ENCODE assay signal across 37 cellular contexts in genomic region chr12:52806821-52807543, GRCh38. TPM values are rescaled to one million over a fixed set of nuclear protein-coding genes. Genes with fewer than 3 reads are reported as not detected.
"Had no signal": no experiment of that assay in that cellular context is flagged by ENCODE, and none has a peak within 500 bp of the region (broad histone marks: within the 10 kb centered on the region; RNA-seq: fewer than 3 reads in every experiment).

No MANE protein-coding gene starts in this region.

- H3K4me1 Mint-ChIP-seq: activated B cell treated with CpG ODN at 0.5 μM for 24 hours; activated CD4-positive, alpha-beta T cell treated with anti-CD3 and anti-CD28 coated beads, Interleukin-2, amount 10 ng/mL, durations not matched to agents 24 days and 14 days; activated T-helper 17 cell treated with anti-CD3 and anti-CD28 coated beads, Interleukin-2, amount 50 U/mL, for 72 hours had no signal

- H3K4me1 ChIP-seq: adrenal gland had no signal

- H3K4me3 Mint-ChIP-seq: activated B cell treated with CpG ODN at 0.5 μM for 24 hours; activated CD4-positive, alpha-beta memory T cell treated with anti-CD3 and anti-CD28 coated beads for 36 hours; activated CD4-positive, alpha-beta T cell treated with anti-CD3 and anti-CD28 coated beads, Interleukin-2, amount 10 ng/mL, durations not matched to agents 24 days and 14 days; activated CD8-positive, alpha-beta T cell treated with anti-CD3 and anti-CD28 coated beads for 36 hours; activated naive CD4-positive, alpha-beta T cell treated with anti-CD3 and anti-CD28 coated beads for 36 hours; activated naive CD8-positive, alpha-beta T cell treated with anti-CD3 and anti-CD28 coated beads for 36 hours; activated T-cell treated with anti-CD3 and anti-CD28 coated beads, Interleukin-2, amount 50 U/mL, for 4 hours; activated T-cell treated with anti-CD3 and anti-CD28 coated beads, Interleukin-2, amount 50 U/mL, for 72 hours; activated T-helper 1 cell treated with anti-CD3 and anti-CD28 coated beads, Interleukin-12 subunit alpha, Interleukin-12 subunit beta, Interleukin-2, Interleukin-4 antibody, amounts not matched to agents 30 ng/mL and 10 ng/mL and 1 ng/mL, durations not matched to agents 14 hours and 24 hours and 36 hours; activated T-helper 17 cell treated with anti-CD3 and anti-CD28 coated beads, Interleukin-2, amount 50 U/mL, for 72 hours; brain; T-helper 1 cell treated with Interleukin-12 subunit alpha and Interleukin-12 subunit beta and Interleukin-4 antibody, amounts not matched to agents 30 μg/mL and 1 μg/mL, for 36 hours; T-helper 2 cell treated with Interferon-gamma antibody and Interleukin-4, amounts not matched to agents 5 μg/mL and 100 μg/mL, for 36 hours had no signal

- H3K27me3 ChIP-seq: adrenal gland had no signal

- H3K4me3 ChIP-seq: adrenal gland had no signal

- H3K36me3 Mint-ChIP-seq: activated CD4-positive, alpha-beta memory T cell treated with anti-CD3 and anti-CD28 coated beads for 36 hours; activated naive CD4-positive, alpha-beta T cell treated with anti-CD3 and anti-CD28 coated beads, Interleukin-2, amount 50 U/mL, for 72 hours; activated naive CD8-positive, alpha-beta T cell treated with anti-CD3 and anti-CD28 coated beads for 36 hours; brain had no signal

- H3K36me3 ChIP-seq: adrenal gland had no signal

- DNase-seq: activated B cell treated with CpG ODN at 0.5 μM for 24 hours; activated CD4-positive, alpha-beta memory T cell treated with anti-CD3 and anti-CD28 coated beads for 36 hours; activated CD4-positive, alpha-beta T cell treated with anti-CD3 and anti-CD28 coated beads for 4 hours; activated CD4-positive, alpha-beta T cell treated with anti-CD3 and anti-CD28 coated beads, Interleukin-2, amount 10 ng/mL, durations not matched to agents 24 days and 14 days; activated CD4-positive, alpha-beta T cell treated with anti-CD3 and anti-CD28 coated beads, Interleukin-2, amount 50 U/mL, for 1 hour; activated CD4-positive, alpha-beta T cell treated with anti-CD3 and anti-CD28 coated beads, Interleukin-2, amount 50 U/mL, for 4 hours; activated CD4-positive, CD25-positive, alpha-beta regulatory T cell treated with anti-CD3 and anti-CD28 coated beads, Interleukin-2, amount 50 U/mL, for 72 hours; activated CD8-positive, alpha-beta memory T cell treated with anti-CD3 and anti-CD28 coated beads, Interleukin-2, amount 50 U/mL, for 4 hours; activated CD8-positive, alpha-beta T cell treated with anti-CD3 and anti-CD28 coated beads for 36 hours; activated gamma-delta T cell treated with Interleukin-2 at 50 U/mL for 16 hours; activated naive CD4-positive, alpha-beta T cell; activated naive CD4-positive, alpha-beta T cell treated with anti-CD3 and anti-CD28 coated beads for 36 hours; activated naive CD4-positive, alpha-beta T cell treated with anti-CD3 and anti-CD28 coated beads, Interleukin-2, amount 50 U/mL, for 16 hours; activated naive CD8-positive, alpha-beta T cell treated with anti-CD3 and anti-CD28 coated beads for 36 hours; activated T-cell treated with anti-CD3 and anti-CD28 coated beads for 4 hours; activated T-cell treated with anti-CD3 and anti-CD28 coated beads, Interleukin-2, amount 50 U/mL, for 1 hour; activated T-cell treated with anti-CD3 and anti-CD28 coated beads, Interleukin-2, amount 50 U/mL, for 4 hours; activated T-cell treated with anti-CD3 and anti-CD28 coated beads, Interleukin-2, amount 50 U/mL, for 72 hours; adrenal gland; amniotic stem cell; aorta; central memory CD4-positive, alpha-beta T cell; SW 1271; T-helper 1 cell; T-helper 2 cell; T-helper 9 cell had no signal

- H3K9me3 Mint-ChIP-seq: activated B cell treated with CpG ODN at 0.5 μM for 24 hours; activated CD4-positive, alpha-beta memory T cell treated with anti-CD3 and anti-CD28 coated beads for 36 hours; activated CD4-positive, alpha-beta T cell treated with anti-CD3 and anti-CD28 coated beads, Interleukin-2, amount 10 ng/mL, durations not matched to agents 24 days and 14 days; activated CD8-positive, alpha-beta T cell treated with anti-CD3 and anti-CD28 coated beads for 36 hours; activated naive CD4-positive, alpha-beta T cell treated with anti-CD3 and anti-CD28 coated beads for 36 hours; activated naive CD4-positive, alpha-beta T cell treated with anti-CD3 and anti-CD28 coated beads, Interleukin-2, amount 50 U/mL, for 72 hours; activated naive CD8-positive, alpha-beta T cell treated with anti-CD3 and anti-CD28 coated beads for 36 hours; activated T-cell treated with anti-CD3 and anti-CD28 coated beads, Interleukin-2, amount 50 U/mL, for 4 hours; activated T-cell treated with anti-CD3 and anti-CD28 coated beads, Interleukin-2, amount 50 U/mL, for 72 hours; activated T-helper 1 cell treated with anti-CD3 and anti-CD28 coated beads, Interleukin-12 subunit alpha, Interleukin-12 subunit beta, Interleukin-2, Interleukin-4 antibody, amounts not matched to agents 30 ng/mL and 10 ng/mL and 1 ng/mL, durations not matched to agents 14 hours and 24 hours and 36 hours; activated T-helper 17 cell treated with anti-CD3 and anti-CD28 coated beads, Interleukin-2, amount 50 U/mL, for 72 hours; T-helper 1 cell treated with Interleukin-12 subunit alpha and Interleukin-12 subunit beta and Interleukin-4 antibody, amounts not matched to agents 30 μg/mL and 1 μg/mL, for 36 hours; T-helper 2 cell treated with Interferon-gamma antibody and Interleukin-4, amounts not matched to agents 5 μg/mL and 100 μg/mL, for 36 hours had no signal

- H3K27ac ChIP-seq: adrenal gland, VCaP had no signal

- H3K9me3 ChIP-seq: adrenal gland had no signal

- H3K27me3 Mint-ChIP-seq: activated naive CD8-positive, alpha-beta T cell treated with anti-CD3 and anti-CD28 coated beads for 36 hours had no signal

- H3K27ac Mint-ChIP-seq: activated B cell treated with CpG ODN at 0.5 μM for 24 hours; activated CD4-positive, alpha-beta memory T cell treated with anti-CD3 and anti-CD28 coated beads for 36 hours; activated CD4-positive, alpha-beta T cell treated with anti-CD3 and anti-CD28 coated beads, Interleukin-2, amount 10 ng/mL, durations not matched to agents 24 days and 14 days; activated CD8-positive, alpha-beta T cell treated with anti-CD3 and anti-CD28 coated beads for 36 hours; activated naive CD4-positive, alpha-beta T cell treated with anti-CD3 and anti-CD28 coated beads for 36 hours; activated naive CD4-positive, alpha-beta T cell treated with anti-CD3 and anti-CD28 coated beads, Interleukin-2, amount 50 U/mL, for 72 hours; activated naive CD8-positive, alpha-beta T cell treated with anti-CD3 and anti-CD28 coated beads for 36 hours; activated T-cell treated with anti-CD3 and anti-CD28 coated beads, Interleukin-2, amount 50 U/mL, for 72 hours; activated T-helper 1 cell treated with anti-CD3 and anti-CD28 coated beads, Interleukin-12 subunit alpha, Interleukin-12 subunit beta, Interleukin-2, Interleukin-4 antibody, amounts not matched to agents 30 ng/mL and 10 ng/mL and 1 ng/mL, durations not matched to agents 14 hours and 24 hours and 36 hours; activated T-helper 17 cell treated with anti-CD3 and anti-CD28 coated beads, Interleukin-2, amount 50 U/mL, for 72 hours; brain; T-helper 1 cell treated with Interleukin-12 subunit alpha and Interleukin-12 subunit beta and Interleukin-4 antibody, amounts not matched to agents 30 μg/mL and 1 μg/mL, for 36 hours; T-helper 2 cell treated with Interferon-gamma antibody and Interleukin-4, amounts not matched to agents 5 μg/mL and 100 μg/mL, for 36 hours had no signal

- FAIRE-seq: TTC549 had no signal

RNA-seq across cellular contexts. Expression of gene KRT4, which starts 6.9 kb away (rescaled TPM):
- total RNA-seq: activated B cell treated with CpG ODN at 0.5 μM for 24 hours; activated CD4-positive, alpha-beta memory T cell treated with anti-CD3 and anti-CD28 coated beads for 36 hours; activated CD4-positive, alpha-beta T cell treated with anti-CD3 and anti-CD28 coated beads, Interleukin-2, amount 10 ng/mL, durations not matched to agents 24 days and 14 days; activated CD8-positive, alpha-beta memory T cell treated with anti-CD3 and anti-CD28 coated beads for 36 hours; activated naive CD4-positive, alpha-beta T cell treated with anti-CD3 and anti-CD28 coated beads for 36 hours; activated naive CD4-positive, alpha-beta T cell treated with anti-CD3 and anti-CD28 coated beads, Interleukin-2, amount 50 U/mL, for 72 hours; activated T-cell treated with anti-CD3 and anti-CD28 coated beads, Interleukin-2, amount 50 U/mL, for 4 hours; activated T-helper 1 cell treated with anti-CD3 and anti-CD28 coated beads, Interleukin-12 subunit alpha, Interleukin-12 subunit beta, Interleukin-2, Interleukin-4 antibody, amounts not matched to agents 30 ng/mL and 10 ng/mL and 1 ng/mL, durations not matched to agents 14 hours and 24 hours and 36 hours; activated T-helper 17 cell treated with anti-CD3 and anti-CD28 coated beads, Interleukin-2, amount 50 U/mL, for 72 hours; aorta; cardiac septum; cerebellum had no signal

RNA-seq across cellular contexts. Expression of gene KRT3, which starts 11.1 kb away (rescaled TPM):
- total RNA-seq: activated B cell treated with CpG ODN at 0.5 μM for 24 hours; activated CD4-positive, alpha-beta memory T cell treated with anti-CD3 and anti-CD28 coated beads for 36 hours; activated CD8-positive, alpha-beta memory T cell treated with anti-CD3 and anti-CD28 coated beads for 36 hours; activated CD8-positive, alpha-beta T cell treated with anti-CD3 and anti-CD28 coated beads for 36 hours; activated naive CD4-positive, alpha-beta T cell treated with anti-CD3 and anti-CD28 coated beads for 36 hours; activated naive CD8-positive, alpha-beta T cell treated with anti-CD3 and anti-CD28 coated beads for 36 hours; activated T-cell treated with anti-CD3 and anti-CD28 coated beads, Interleukin-2, amount 50 U/mL, for 4 hours; activated T-cell treated with anti-CD3 and anti-CD28 coated beads, Interleukin-2, amount 50 U/mL, for 72 hours; activated T-helper 17 cell treated with anti-CD3 and anti-CD28 coated beads, Interleukin-2, amount 50 U/mL, for 72 hours; adrenal gland; aorta; cardiac septum; cerebellum had no signal
- polyA plus RNA-seq: adrenal gland, aorta had no signal

RNA-seq across cellular contexts. Expression of gene KRT79, which starts 27.1 kb away (rescaled TPM):
- total RNA-seq: activated B cell treated with CpG ODN at 0.5 μM for 24 hours; activated CD4-positive, alpha-beta memory T cell treated with anti-CD3 and anti-CD28 coated beads for 36 hours; activated CD4-positive, alpha-beta T cell treated with anti-CD3 and anti-CD28 coated beads, Interleukin-2, amount 10 ng/mL, durations not matched to agents 24 days and 14 days; activated naive CD4-positive, alpha-beta T cell treated with anti-CD3 and anti-CD28 coated beads for 36 hours; activated T-helper 1 cell treated with anti-CD3 and anti-CD28 coated beads, Interleukin-12 subunit alpha, Interleukin-12 subunit beta, Interleukin-2, Interleukin-4 antibody, amounts not matched to agents 30 ng/mL and 10 ng/mL and 1 ng/mL, durations not matched to agents 14 hours and 24 hours and 36 hours; adrenal gland; aorta; cardiac septum; cerebellum had no signal
- polyA plus RNA-seq: aorta had no signal

RNA-seq across cellular contexts. Expression of gene KRT76, which starts 29.8 kb away (rescaled TPM):
- total RNA-seq: activated B cell treated with CpG ODN at 0.5 μM for 24 hours; activated CD4-positive, alpha-beta memory T cell treated with anti-CD3 and anti-CD28 coated beads for 36 hours; activated CD4-positive, alpha-beta T cell treated with anti-CD3 and anti-CD28 coated beads, Interleukin-2, amount 10 ng/mL, durations not matched to agents 24 days and 14 days; activated CD8-positive, alpha-beta memory T cell treated with anti-CD3 and anti-CD28 coated beads for 36 hours; activated CD8-positive, alpha-beta T cell treated with anti-CD3 and anti-CD28 coated beads for 36 hours; activated naive CD4-positive, alpha-beta T cell treated with anti-CD3 and anti-CD28 coated beads for 36 hours; activated naive CD4-positive, alpha-beta T cell treated with anti-CD3 and anti-CD28 coated beads, Interleukin-2, amount 50 U/mL, for 72 hours; activated naive CD8-positive, alpha-beta T cell treated with anti-CD3 and anti-CD28 coated beads for 36 hours; activated T-cell treated with anti-CD3 and anti-CD28 coated beads, Interleukin-2, amount 50 U/mL, for 4 hours; activated T-cell treated with anti-CD3 and anti-CD28 coated beads, Interleukin-2, amount 50 U/mL, for 72 hours; activated T-helper 1 cell treated with anti-CD3 and anti-CD28 coated beads, Interleukin-12 subunit alpha, Interleukin-12 subunit beta, Interleukin-2, Interleukin-4 antibody, amounts not matched to agents 30 ng/mL and 10 ng/mL and 1 ng/mL, durations not matched to agents 14 hours and 24 hours and 36 hours; activated T-helper 17 cell treated with anti-CD3 and anti-CD28 coated beads, Interleukin-2, amount 50 U/mL, for 72 hours; adrenal gland; aorta; cardiac septum; cerebellum had no signal
- polyA plus RNA-seq: adrenal gland, aorta had no signal

RNA-seq across cellular contexts. Expression of gene KRT78, which starts 41.8 kb away (rescaled TPM):
- total RNA-seq: activated B cell treated with CpG ODN at 0.5 μM for 24 hours; activated CD4-positive, alpha-beta memory T cell treated with anti-CD3 and anti-CD28 coated beads for 36 hours; activated CD4-positive, alpha-beta T cell treated with anti-CD3 and anti-CD28 coated beads, Interleukin-2, amount 10 ng/mL, durations not matched to agents 24 days and 14 days; activated CD8-positive, alpha-beta memory T cell treated with anti-CD3 and anti-CD28 coated beads for 36 hours; activated CD8-positive, alpha-beta T cell treated with anti-CD3 and anti-CD28 coated beads for 36 hours; activated naive CD4-positive, alpha-beta T cell treated with anti-CD3 and anti-CD28 coated beads for 36 hours; activated naive CD4-positive, alpha-beta T cell treated with anti-CD3 and anti-CD28 coated beads, Interleukin-2, amount 50 U/mL, for 72 hours; activated naive CD8-positive, alpha-beta T cell treated with anti-CD3 and anti-CD28 coated beads for 36 hours; activated T-cell treated with anti-CD3 and anti-CD28 coated beads, Interleukin-2, amount 50 U/mL, for 4 hours; activated T-cell treated with anti-CD3 and anti-CD28 coated beads, Interleukin-2, amount 50 U/mL, for 72 hours; activated T-helper 1 cell treated with anti-CD3 and anti-CD28 coated beads, Interleukin-12 subunit alpha, Interleukin-12 subunit beta, Interleukin-2, Interleukin-4 antibody, amounts not matched to agents 30 ng/mL and 10 ng/mL and 1 ng/mL, durations not matched to agents 14 hours and 24 hours and 36 hours; activated T-helper 17 cell treated with anti-CD3 and anti-CD28 coated beads, Interleukin-2, amount 50 U/mL, for 72 hours; adrenal gland; aorta; cardiac septum; cerebellum had no signal
